10 cellular contexts compared by ENCODE assay signal in the genomic region with DNA sequence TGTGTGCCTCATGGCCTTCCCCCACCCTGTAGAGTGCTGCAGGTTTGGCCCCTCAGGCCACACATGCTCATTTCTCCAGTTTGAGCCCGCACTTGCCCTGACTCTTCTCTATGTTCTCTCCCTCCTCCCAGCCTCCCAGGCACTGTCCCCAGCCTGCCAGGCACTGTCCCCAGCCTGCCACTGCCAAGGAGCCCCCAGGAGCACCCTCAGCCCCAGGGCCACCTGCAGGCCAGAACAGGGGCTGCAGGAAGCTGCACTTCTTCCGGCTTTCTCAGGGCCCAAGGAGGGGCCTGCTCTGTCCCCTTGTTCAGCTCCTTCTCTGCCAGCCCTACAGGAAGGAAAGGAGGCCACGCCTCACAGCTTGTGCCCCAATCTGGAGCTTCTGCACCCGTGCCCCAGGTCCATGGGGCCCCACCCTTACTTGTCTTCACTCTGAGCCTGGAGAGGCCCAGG. TPM values are rescaled to one million over a fixed set of nuclear protein-coding genes. Genes with fewer than 3 reads are reported as not detected.
A peak's percentile ranks its signal among the peaks of the same experiment; 100 is the strongest.
DNase-seq lines count a peak whose midpoint lies in the region; ATAC-seq and TF ChIP-seq lines count a peak whose summit lies in the region.
"Had no signal": no experiment of that assay in that cellular context is flagged by ENCODE, and none has a peak within 500 bp of the region (broad histone marks: within the 10 kb centered on the region; RNA-seq: fewer than 3 reads in every experiment).

No MANE protein-coding gene starts in this region.

- H3K27ac ChIP-seq in SK-N-MC (no peak overlapping the region), psoas muscle (no peak overlapping the region), Peyer's patch (no peak overlapping the region), caudate nucleus (ENCODE audit: low read depth, low read length) (no peak overlapping the region)

- H3K36me3 ChIP-seq in SK-N-MC (ENCODE audit: insufficient read depth, low read length): no peaks in the 10 kb centered on the region
- no peaks in the 10 kb centered on the region for H3K36me3 ChIP-seq in psoas muscle (ENCODE audit: insufficient read depth in 1 of 2, low read depth in 1 of 2)
- no peaks in the 10 kb centered on the region for H3K36me3 ChIP-seq in Peyer's patch

- ATAC-seq in GM21526 (IDR thresholded peaks at IDR 0.05; ENCODE audit: low FRiP score, unreplicated experiment) (peak; percentile 59), psoas muscle (no peak)
- no peak for ATAC-seq in activated T-helper 17 cell treated with anti-CD3 and anti-CD28 coated beads, Interleukin-2, amount 50 U/mL, for 72 hours (replicated peaks)

- no peaks in the 10 kb centered on the region for H3K36me3 Mint-ChIP-seq in activated T-helper 17 cell treated with anti-CD3 and anti-CD28 coated beads, Interleukin-2, amount 50 U/mL, for 72 hours (ENCODE audit: low read depth)

- H3K27me3 Mint-ChIP-seq in activated T-helper 17 cell treated with anti-CD3 and anti-CD28 coated beads, Interleukin-2, amount 50 U/mL, for 72 hours: peaks cover 20% of the 10 kb centered on the region

- peaks cover 3% of the 10 kb centered on the region for H3K9me3 Mint-ChIP-seq in activated T-helper 17 cell treated with anti-CD3 and anti-CD28 coated beads, Interleukin-2, amount 50 U/mL, for 72 hours

- no peak overlapping the region for H3K4me3 Mint-ChIP-seq in activated T-helper 17 cell treated with anti-CD3 and anti-CD28 coated beads, Interleukin-2, amount 50 U/mL, for 72 hours

- H3K9ac ChIP-seq in SK-N-MC (ENCODE audit: insufficient read length): no peak overlapping the region

- DNase-seq in AG04449 (ENCODE audit: low read depth, low spot score) (no peak), SK-N-MC (ENCODE audit: low read depth, low spot score) (no peak), glomerular visceral epithelial cell (ENCODE audit: extremely low spot score) (peak; percentile 29), psoas muscle (no peak), Peyer's patch (no peak), caudate nucleus (lab: John Stamatoyannopoulos, UW) (no peak)
- DNase-seq: NCI-H1048 had no signal

- no peak overlapping the region for H3K27ac Mint-ChIP-seq in activated T-helper 17 cell treated with anti-CD3 and anti-CD28 coated beads, Interleukin-2, amount 50 U/mL, for 72 hours

- H3K4me3 ChIP-seq in AG04449 (ENCODE audit: low read depth, low read length) (no peak overlapping the region), SK-N-MC (peak overlapping the region; percentile 0; the same call in 1 of the 2 replicates), psoas muscle (no peak overlapping the region), Peyer's patch (no peak overlapping the region)

- intact Hi-C loops in psoas muscle (cut with DNase I): no loop called here

- POLR2A ChIA-PET in AG04449 (lab: Yijun Ruan, JAX): no interaction called here

- H3K9me3 ChIP-seq in SK-N-MC (ENCODE audit: low read depth, low read length) (no peaks in the 10 kb centered on the region), psoas muscle (no peaks in the 10 kb centered on the region), Peyer's patch (no peaks in the 10 kb centered on the region)

- TF ChIP-seq POLR2A in Peyer's patch (IDR thresholded peaks at IDR 0.05): no peak

- CTCF ChIA-PET in AG04449 (lab: Yijun Ruan, JAX): interaction anchor here (0.7 to 4.8 kb wide), 9 partner anchors 9 to 455 kb away, joined by 3 to 28 read pairs (median 4); no protein-coding TSS in a partner anchor

- peak; percentile 54 for TF ChIP-seq CTCF in AG04449 (IDR thresholded peaks at IDR 0.05; ENCODE audit: insufficient read depth, low read length, missing control alignments)
- TF ChIP-seq CTCF in psoas muscle (IDR thresholded peaks at IDR 0.05): no peak
- TF ChIP-seq CTCF in Peyer's patch (IDR thresholded peaks at IDR 0.05): no peak

- WGBS in psoas muscle, 3 donors: 69 to 78% (median 71%) methylated on average over 4 of the region's 4 CpGs

- H3K27me3 ChIP-seq in psoas muscle (ENCODE audit: insufficient read depth in 3 of 3, low read length in 2 of 3): peaks cover 0 to 3% (median 2%) of the 10 kb centered on the region in 3 donors
- no peaks in the 10 kb centered on the region for H3K27me3 ChIP-seq in Peyer's patch

- no peaks in the 10 kb centered on the region for H3K4me1 Mint-ChIP-seq in activated T-helper 17 cell treated with anti-CD3 and anti-CD28 coated beads, Interleukin-2, amount 50 U/mL, for 72 hours

- H3K4me1 ChIP-seq in psoas muscle (no peaks in the 10 kb centered on the region), Peyer's patch (peaks cover 0 to 5% (median 0%) of the 10 kb centered on the region in 4 donors)

RNA-seq across cellular contexts. Expression of gene CYP26B1, which starts 31.6 kb away (rescaled TPM):
- total RNA-seq in psoas muscle (1 to 10 TPM; 1.3 to 4.5 (median 2.7) TPM), Peyer's patch (1 to 10 TPM; 1.9 to 8.3 (median 5.2) TPM)
- 1 to 10 TPM in 1 of 3 donors, under 1 TPM in 2; 0.39 to 1.2 (median 0.87) TPM for polyA plus RNA-seq in psoas muscle
- total RNA-seq in activated T-helper 17 cell treated with anti-CD3 and anti-CD28 coated beads, Interleukin-2, amount 50 U/mL, for 72 hours: under 1 TPM in 1 of 2 donors, not detected in 1; 0.05 TPM
- total RNA-seq: T-helper 2 cell treated with Interferon-gamma antibody and Interleukin-4, amounts not matched to agents 100 ng/mL and 5 ng/mL, for 36 hours had no signal
